22 cellular contexts compared by ENCODE assay signal in genomic region chr14:67900188-67900587, GRCh38.
"Had no signal": no experiment of that assay in that cellular context is flagged by ENCODE, and none has a peak within 500 bp of the region (broad histone marks: within the 10 kb centered on the region; RNA-seq: fewer than 3 reads in every experiment).

No MANE protein-coding gene starts in this region.

- H3K27me3 ChIP-seq: ascending aorta, MG63, Peyer's patch had no signal

- ATAC-seq: activated CD4-positive, CD25-positive, alpha-beta regulatory T cell treated with anti-CD3 and anti-CD28 coated beads, Interleukin-2, amount 50 U/mL, for 24 hours; activated CD8-positive, alpha-beta T cell treated with anti-CD3 and anti-CD28 coated beads, Interleukin-2, amount 10 ng/mL, durations not matched to agents 7 days and 5 days had no signal

- H3K4me1 ChIP-seq: ascending aorta, Peyer's patch had no signal

- DNase-seq: activated CD4-positive, alpha-beta T cell treated with anti-CD3 and anti-CD28 coated beads for 4 hours; activated CD8-positive, alpha-beta memory T cell treated with anti-CD3 and anti-CD28 coated beads, Interleukin-2, amount 50 U/mL, for 48 hours; activated CD8-positive, alpha-beta T cell treated with anti-CD3 and anti-CD28 coated beads, Interleukin-2, amount 10 ng/mL, durations not matched to agents 7 days and 5 days; activated naive CD4-positive, alpha-beta T cell; activated T-cell treated with anti-CD3 and anti-CD28 coated beads, Interleukin-2, amount 50 U/mL, for 1 hour; amniotic stem cell; MG63; MV-4-11; NCI-H1092 treated with DMSO at 0.1 percent for 48 hours; NCI-H1436; NCI-H1694 treated with DMSO at 0.1 percent for 48 hours; NCI-H2029 treated with DMSO at 0.1 percent for 48 hours; NCI-H510A treated with DMSO at 0.1 percent for 48 hours; NCI-H69; NK-92 treated with Interleukin-12 subunit alpha and Interleukin-12 subunit beta, amount 100 ng/mL, for 24 hours; Peyer's patch; SHP77; T-helper 1 cell; WERI-Rb-1 had no signal

- H3K27ac ChIP-seq: ascending aorta, Peyer's patch, RWPE1, WERI-Rb-1 had no signal

- H3K4me3 ChIP-seq: ascending aorta, MG63, Peyer's patch had no signal

- H3K9me3 ChIP-seq: ascending aorta, MG63 had no signal

- H3K36me3 ChIP-seq: ascending aorta, MG63, Peyer's patch, WERI-Rb-1 had no signal
